In the genomic region with DNA sequence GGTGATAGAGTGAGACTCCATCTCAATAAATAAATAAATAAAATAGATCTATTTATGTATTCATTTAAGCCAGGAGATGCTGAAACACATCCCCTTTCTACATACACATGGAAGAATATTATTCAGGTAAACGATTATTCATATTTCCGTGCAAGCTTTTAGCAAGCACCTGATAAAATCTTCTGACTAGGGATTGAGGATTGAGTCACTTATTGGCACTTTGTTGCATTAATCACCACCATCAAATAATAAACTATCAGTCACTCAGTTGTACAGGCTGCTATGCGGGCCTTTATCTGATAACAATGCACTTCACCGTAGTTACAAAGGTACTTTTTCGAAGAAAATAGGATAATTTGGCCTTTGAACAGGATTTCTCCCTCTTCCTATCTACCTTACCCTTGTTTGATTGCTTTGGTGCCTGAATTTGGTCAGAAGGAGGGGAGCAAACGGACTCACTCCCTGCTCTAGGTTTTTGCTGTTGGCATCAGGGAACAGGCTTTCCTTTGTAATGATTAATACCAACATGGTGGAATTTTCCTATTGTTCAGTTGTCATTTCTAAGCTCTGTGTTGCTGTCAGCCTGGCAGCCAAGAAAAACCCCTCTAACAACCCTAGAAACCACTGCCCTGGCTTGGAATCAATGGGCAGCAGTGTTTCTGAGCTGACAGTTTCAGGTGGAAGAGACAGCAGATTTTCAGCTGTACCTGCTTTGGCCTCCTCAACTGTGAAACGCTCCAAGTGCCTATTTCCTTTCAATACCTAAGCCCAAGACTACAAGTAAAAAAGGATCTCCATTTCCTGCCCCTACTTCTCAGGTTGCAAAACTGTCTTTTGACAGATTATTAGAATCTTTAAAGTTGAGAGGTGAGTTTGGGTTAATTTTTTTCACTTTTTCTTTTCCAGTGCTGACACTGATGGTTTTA, we compare ENCODE assay signal across 1 cellular context.
A peak's percentile ranks its signal among the peaks of the same experiment; 100 is the strongest.
TF ChIP-seq lines count a peak whose summit lies in the region.

No MANE protein-coding gene starts in this region.

TF ChIP-seq in K562, 482 proteins besides CTCF, POLR2A, EP300 and RAD21:
- TF ChIP-seq FOSL1 (tag; conservative IDR thresholded peaks at IDR 0.05) (0 out of 2 replicates have a peak, but pooled peaks have one; percentile 29), HLTF (IDR thresholded peaks at IDR 0.05) (no peak)
